Comparison of ENCODE assay signal across 25 cellular contexts in genomic region chr5:2701592-2701991, GRCh38. TPM values are rescaled to one million over a fixed set of nuclear protein-coding genes. Genes with fewer than 3 reads are reported as not detected.
A peak's percentile ranks its signal among the peaks of the same experiment; 100 is the strongest.
DNase-seq lines count a peak whose midpoint lies in the region; ATAC-seq, FAIRE-seq and TF ChIP-seq lines count a peak whose summit lies in the region.
"Had no signal": no experiment of that assay in that cellular context is flagged by ENCODE, and none has a peak within 500 bp of the region (broad histone marks: within the 10 kb centered on the region; RNA-seq: fewer than 3 reads in every experiment).

No MANE protein-coding gene starts in this region.

- no peak overlapping the region for H2AFZ ChIP-seq in SK-N-SH (ENCODE audit: low read depth)
- H2AFZ ChIP-seq: GM23248 had no signal

- intact Hi-C loops in sigmoid colon (cut with DNase I): no loop called here

- H3K36me3 Mint-ChIP-seq in nephron progenitor cell (ENCODE audit: low read depth): no peaks in the 10 kb centered on the region
- H3K36me3 Mint-ChIP-seq: CD8-positive, alpha-beta T cell had no signal

- no peak for TF ChIP-seq POLR2A in sigmoid colon (IDR thresholded peaks at IDR 0.05)

- no peak for TF ChIP-seq RAD21 in SK-N-SH (IDR thresholded peaks at IDR 0.05; ENCODE audit: low read length)

- 0% methylated on average over 10 of the region's 10 CpGs for WGBS in SK-N-SH (ENCODE audit: low lambda C conversion rate)
- WGBS in sigmoid colon, 2 donors: 57 to 58% methylated on average over 10 of the region's 10 CpGs

- H4K20me1 ChIP-seq in SK-N-SH (ENCODE audit: insufficient read depth): no peaks in the 10 kb centered on the region

- H3K4me3 Mint-ChIP-seq in nephron progenitor cell: no peak overlapping the region
- H3K4me3 Mint-ChIP-seq: CD8-positive, alpha-beta T cell had no signal

- TF ChIP-seq CTCF in SK-N-SH (IDR thresholded peaks at IDR 0.05): no peak
- TF ChIP-seq CTCF in bronchial epithelial cell (IDR thresholded peaks at IDR 0.05; ENCODE audit: insufficient read depth, low read length, severe bottlenecking): no peak
- TF ChIP-seq CTCF in nephron progenitor cell (IDR thresholded peaks at IDR 0.05): peak; percentile 27
- no peak for TF ChIP-seq CTCF in sigmoid colon (IDR thresholded peaks at IDR 0.05)

- H3K4me1 Mint-ChIP-seq in nephron progenitor cell: peaks cover 48% of the 10 kb centered on the region

- H3K27ac ChIP-seq in SK-N-SH (ENCODE audit: low read depth in 2 of 2, low read length in 1 of 2) (no peak overlapping the region), sigmoid colon (no peak overlapping the region)
- H3K27ac ChIP-seq: GM23248 had no signal

- H3K4me3 ChIP-seq in SK-N-SH (ENCODE audit: low read depth in 2 of 2, low read length in 1 of 2): no peak overlapping the region
- no peak overlapping the region for H3K4me3 ChIP-seq in bronchial epithelial cell (ENCODE audit: low read depth, low read length)
- H3K4me3 ChIP-seq in sigmoid colon: no peak overlapping the region
- H3K4me3 ChIP-seq: GM12878, GM23248 had no signal

- ATAC-seq in SK-N-SH treated with all-trans-retinoic acid at 6 μM for 48 hours (peak; percentile 39; the same call in 1 of the 3 replicates), GM19023 (IDR thresholded peaks at IDR 0.05; ENCODE audit: unreplicated experiment) (no peak)
- ATAC-seq: CD8-positive, alpha-beta T cell; GM12878 had no signal

- no peaks in the 10 kb centered on the region for H3K9me2 ChIP-seq in SK-N-SH

- peaks cover 10% of the 10 kb centered on the region for H3K27me3 Mint-ChIP-seq in nephron progenitor cell (ENCODE audit: low read depth, poor library complexity)

- H3K4me2 ChIP-seq in SK-N-SH: no peak overlapping the region

- POLR2A ChIA-PET in SK-N-SH (lab: Yijun Ruan, JAX): interaction anchor here (0.6 kb wide), 1 partner anchor 1958 kb away, joined by 3 read pairs; no protein-coding TSS in a partner anchor

- no peak overlapping the region for H3K9ac ChIP-seq in SK-N-SH
- H3K9ac ChIP-seq: GM23248 had no signal

- no peaks in the 10 kb centered on the region for H3F3A ChIP-seq in SK-N-SH (replicated peaks; ENCODE audit: insufficient read depth)

- H3K27me3 ChIP-seq in SK-N-SH (ENCODE audit: insufficient read depth) (peaks cover 44% of the 10 kb centered on the region), bronchial epithelial cell (ENCODE audit: control insufficient read depth, insufficient read depth, low read length) (no peaks in the 10 kb centered on the region), sigmoid colon (peaks cover 0 to 9% (median 0%) of the 10 kb centered on the region in 3 donors)

- H3K79me2 ChIP-seq in SK-N-SH (ENCODE audit: insufficient read depth): no peaks in the 10 kb centered on the region

- CTCF ChIA-PET in SK-N-SH (lab: Yijun Ruan, JAX): interaction anchor here (1.2 kb wide), 1 partner anchor 13 kb away, joined by 4 read pairs; no protein-coding TSS in a partner anchor

- H3K36me3 ChIP-seq in SK-N-SH (replicated peaks in 1 of 2; ENCODE audit: control insufficient read depth in 1 of 2, insufficient read depth in 2 of 2, low read length in 1 of 2): no peaks in the 10 kb centered on the region
- no peaks in the 10 kb centered on the region for H3K36me3 ChIP-seq in bronchial epithelial cell (ENCODE audit: control insufficient read depth, insufficient read depth, low read length)
- no peaks in the 10 kb centered on the region for H3K36me3 ChIP-seq in sigmoid colon

- no peak overlapping the region for H3K27ac Mint-ChIP-seq in nephron progenitor cell
- H3K27ac Mint-ChIP-seq: CD8-positive, alpha-beta T cell had no signal

- H3K9me3 ChIP-seq in SK-N-SH (no peaks in the 10 kb centered on the region), sigmoid colon (no peaks in the 10 kb centered on the region)

- peaks cover 6% of the 10 kb centered on the region for H3K9me3 Mint-ChIP-seq in nephron progenitor cell
- H3K9me3 Mint-ChIP-seq: CD8-positive, alpha-beta T cell had no signal

- TF ChIP-seq EP300 in SK-N-SH (IDR thresholded peaks at IDR 0.05; ENCODE audit: borderline replicate concordance in 1 of 2, low read depth in 1 of 2, low read length in 1 of 2) (no peak), sigmoid colon (IDR thresholded peaks at IDR 0.05) (no peak)

- peak; percentile 50 for FAIRE-seq in bronchial epithelial cell (lab: Jason Lieb, UNC)
- FAIRE-seq: GM12878, HTR-8/SVneo had no signal

- H3K4me1 ChIP-seq in SK-N-SH (ENCODE audit: control insufficient read depth in 1 of 2, insufficient read depth in 2 of 2, low read depth in 1 of 2, low read length in 1 of 2): no peaks in the 10 kb centered on the region
- H3K4me1 ChIP-seq in sigmoid colon: no peaks in the 10 kb centered on the region

- no peak for DNase-seq in SK-N-SH
- no peak for DNase-seq in bronchial epithelial cell (ENCODE audit: low read depth)
- DNase-seq in nephron progenitor cell: no peak
- DNase-seq in sigmoid colon: peak; percentile 52
- DNase-seq in SKM-1 treated with dmso at 0.1 percent for 144 hours (lab: John Stamatoyannopoulos, UW; ENCODE audit: unreplicated experiment): no peak
- no peak for DNase-seq in amniotic stem cell (lab: John Stamatoyannopoulos, UW)
- DNase-seq: 8988T, C1 segment of cervical spinal cord, DND-41, GM23248, IMR-90, Karpas-422, MV-4-11, NCI-H1694, NCI-H2081 treated with DMSO at 0.1 percent for 48 hours, NCI-H446, NCI-H526, OCI-M1, Right ventricle myocardium superior had no signal

TF ChIP-seq in SK-N-SH treated with all-trans-retinoic acid at 6 μM for 48 hours, 23 proteins besides CTCF, POLR2A, EP300 and RAD21 (continues in another document):
- TF ChIP-seq ZC3H10 (CRISPR knock-in tag; IDR thresholded peaks at IDR 0.05): no peak
- no peak for TF ChIP-seq ZNF8 (CRISPR knock-in tag; IDR thresholded peaks at IDR 0.05)
- no peak for TF ChIP-seq RARB (CRISPR knock-in tag; IDR thresholded peaks at IDR 0.05)
- TF ChIP-seq SNAI2 (CRISPR knock-in tag; IDR thresholded peaks at IDR 0.05): no peak
- no peak for TF ChIP-seq GLIS3 (CRISPR knock-in tag; IDR thresholded peaks at IDR 0.05)
- TF ChIP-seq, protein P1, sequence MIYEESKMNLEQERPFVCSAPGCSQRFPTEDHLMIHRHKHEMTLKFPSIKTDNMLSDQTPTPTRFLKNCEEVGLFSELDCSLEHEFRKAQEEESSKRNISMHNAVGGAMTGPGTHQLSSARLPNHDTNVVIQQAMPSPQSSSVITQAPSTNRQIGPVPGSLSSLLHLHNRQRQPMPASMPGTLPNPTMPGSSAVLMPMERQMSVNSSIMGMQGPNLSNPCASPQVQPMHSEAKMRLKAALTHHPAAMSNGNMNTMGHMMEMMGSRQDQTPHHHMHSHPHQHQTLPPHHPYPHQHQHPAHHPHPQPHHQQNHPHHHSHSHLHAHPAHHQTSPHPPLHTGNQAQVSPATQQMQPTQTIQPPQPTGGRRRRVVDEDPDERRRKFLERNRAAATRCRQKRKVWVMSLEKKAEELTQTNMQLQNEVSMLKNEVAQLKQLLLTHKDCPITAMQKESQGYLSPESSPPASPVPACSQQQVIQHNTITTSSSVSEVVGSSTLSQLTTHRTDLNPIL (CRISPR knock-in tag; IDR thresholded peaks at IDR 0.05; ENCODE audit: low read depth): no peak
- no peak for TF ChIP-seq BACH2 (CRISPR knock-in tag; IDR thresholded peaks at IDR 0.05; ENCODE audit: borderline replicate concordance)
- TF ChIP-seq ISL1 (CRISPR knock-in tag; IDR thresholded peaks at IDR 0.05): no peak
- TF ChIP-seq ESRRG (CRISPR knock-in tag; IDR thresholded peaks at IDR 0.05): no peak
- no peak for TF ChIP-seq ZFP3 (CRISPR knock-in tag; IDR thresholded peaks at IDR 0.05)
- TF ChIP-seq OSR1 (CRISPR knock-in tag; IDR thresholded peaks at IDR 0.05): no peak

TF ChIP-seq in SK-N-SH, 30 proteins besides CTCF, POLR2A, EP300 and RAD21:
- TF ChIP-seq ELF1 (IDR thresholded peaks at IDR 0.05) (no peak), FOXM1 (IDR thresholded peaks at IDR 0.05; ENCODE audit: low read depth) (no peak), NFIC (IDR thresholded peaks at IDR 0.05; ENCODE audit: borderline replicate concordance) (no peak), MXI1 (IDR thresholded peaks at IDR 0.05; ENCODE audit: low read depth, low read length) (no peak), RCOR1 (IDR thresholded peaks at IDR 0.05; ENCODE audit: low read length) (no peak), FOSL2 (IDR thresholded peaks at IDR 0.05; ENCODE audit: borderline replicate concordance, low read depth) (no peak)

RNA-seq across cellular contexts. Expression of gene IRX2, which starts 49.9 kb away (rescaled TPM):
- polyA plus RNA-seq in SK-N-SH (2012; rRNA removed) (not detected in 2 replicates), sigmoid colon (under 1 TPM in 1 of 3 donors, not detected in 2; 0.03 TPM)
- polyA plus RNA-seq in SK-N-SH (2012; cell fraction: cytosol; rRNA removed): not detected in 2 replicates
- not detected in 2 replicates for polyA plus RNA-seq in SK-N-SH (2012; cell fraction: nucleus; rRNA removed)
- total RNA-seq in bronchial epithelial cell (11.3 and 14.0 TPM in 2 replicates), sigmoid colon (not detected)
- total RNA-seq: CD8-positive, alpha-beta T cell; GM12878; M059J had no signal
- polyA plus RNA-seq: GM12878 had no signal

Comparison
In these comparisons a context has a peak if more than half of its experiments do, and no peak if none do; other contexts are left out.
1. RNA of gene IRX2, which starts 49.9 kb away (total RNA-seq): 11.3 to 14.0 TPM in bronchial epithelial cell; not detected in sigmoid colon; every median in the first group is over 10 times any median in the second.